21 cellular contexts compared by ENCODE assay signal in the genomic region with DNA sequence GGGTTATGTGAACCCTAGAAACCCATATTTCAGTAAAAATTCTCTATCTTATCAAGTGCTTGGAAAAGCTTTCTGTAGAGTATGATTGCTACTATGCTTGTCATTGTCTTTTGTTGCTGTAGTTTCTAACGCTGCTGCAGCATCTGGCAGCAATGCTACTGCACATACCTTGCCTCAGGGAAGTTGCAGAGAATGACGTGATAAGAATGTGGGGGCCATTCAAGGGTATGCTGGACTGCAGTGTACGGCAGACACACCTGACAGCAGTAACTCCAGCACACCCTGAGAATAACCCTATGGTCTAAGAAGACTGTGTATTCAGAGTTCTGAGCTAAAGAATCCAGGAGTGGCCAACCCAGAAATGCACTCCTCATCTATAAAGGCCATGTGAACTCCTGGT. TPM values are rescaled to one million over a fixed set of nuclear protein-coding genes. Genes with fewer than 3 reads are reported as not detected.
DNase-seq lines count a peak whose midpoint lies in the region; ATAC-seq, FAIRE-seq and TF ChIP-seq lines count a peak whose summit lies in the region.
"Had no signal": no experiment of that assay in that cellular context is flagged by ENCODE, and none has a peak within 500 bp of the region (broad histone marks: within the 10 kb centered on the region; RNA-seq: fewer than 3 reads in every experiment).

No MANE protein-coding gene starts in this region.

- peaks cover 24% of the 10 kb centered on the region for H3K36me3 Mint-ChIP-seq in mesothelial cell of epicardium

- CTCF ChIA-PET in HepG2 (lab: Yijun Ruan, JAX; ENCODE audit: low intra/inter-chr PET ratio, low total read pairs): no interaction called here

- H3K9me3 Mint-ChIP-seq in mesothelial cell of epicardium: peaks cover 17% of the 10 kb centered on the region
- H3K9me3 Mint-ChIP-seq: GM23338 had no signal

- no peaks in the 10 kb centered on the region for H3K9me3 ChIP-seq in HepG2 (ENCODE audit: low read length)
- no peaks in the 10 kb centered on the region for H3K9me3 ChIP-seq in right lobe of liver

- DNase-seq in HepG2 (ENCODE audit: low spot score) (no peak), right lobe of liver (no peak), epithelial cell of esophagus (ENCODE audit: low read depth) (peak; percentile 10), mesothelial cell of epicardium (ENCODE audit: low spot score in 2 of 2, unreplicated experiment in 2 of 2) (no peak), NCI-H345 treated with DMSO at 0.1 percent for 48 hours (lab: John Stamatoyannopoulos, UW; ENCODE audit: unreplicated experiment) (no peak), SK-N-DZ (ENCODE audit: low spot score) (no peak)
- no peak for DNase-seq in NK-92 treated with Interleukin-12 subunit alpha and Interleukin-12 subunit beta, amount 100 ng/mL, for 24 hours (lab: John Stamatoyannopoulos, UW)
- DNase-seq: 8988T; ACHN; Calu3; CD4-positive, CD25-positive, alpha-beta regulatory T cell; DMS 273 treated with DMSO at 0.1 percent for 48 hours; H7 had no signal

- H3K4me3 Mint-ChIP-seq in mesothelial cell of epicardium: no peak overlapping the region
- H3K4me3 Mint-ChIP-seq: CD4-positive, CD25-positive, alpha-beta regulatory T cell; GM23338 had no signal

- H3K4me2 ChIP-seq in HepG2 (ENCODE audit: low read depth, low read length): no peak overlapping the region
- H3K4me2 ChIP-seq: BLaER1 treated with 17β-estradiol and CSF1 and Interleukin-3, amounts not matched to agents 10 nM and 100 nM; GM23338 had no signal

- ATAC-seq in HepG2 (no peak; the same call in 1 of the 3 replicates), right lobe of liver (no peak), GM21737 (IDR thresholded peaks at IDR 0.05; ENCODE audit: unreplicated experiment) (no peak)
- ATAC-seq: GM23338 had no signal

- POLR2A ChIA-PET in HepG2 (lab: Yijun Ruan, JAX): no interaction called here

- H3K4me1 Mint-ChIP-seq in mesothelial cell of epicardium: peaks cover 12% of the 10 kb centered on the region
- H3K4me1 Mint-ChIP-seq: GM23338 had no signal

- H3K36me3 ChIP-seq in HepG2 (replicated peaks in 1 of 2; ENCODE audit: control insufficient read depth in 1 of 2, insufficient read depth in 2 of 2, low read length in 2 of 2): peaks cover 9 to 34% of the 10 kb centered on the region in 2 experiments
- peaks cover 5 to 41% (median 20%) of the 10 kb centered on the region in 4 donors for H3K36me3 ChIP-seq in right lobe of liver

- 93% methylated on average over 3 of the region's 3 CpGs for WGBS in HepG2 (ENCODE audit: low lambda C conversion rate)
- WGBS in right lobe of liver (ENCODE audit: insufficient coverage, low coverage, low lambda C conversion rate, missing lambda C conversion rate): 80% methylated on average over 2 of the region's 3 CpGs

- no peaks in the 10 kb centered on the region for H3K4me1 ChIP-seq in HepG2 (ENCODE audit: insufficient read depth, low read length)
- no peaks in the 10 kb centered on the region for H3K4me1 ChIP-seq in right lobe of liver

- TF ChIP-seq CTCF in HepG2 (CRISPR knock-in tag; IDR thresholded peaks at IDR 0.05) (no peak), right lobe of liver (IDR thresholded peaks at IDR 0.05) (no peak), epithelial cell of esophagus (IDR thresholded peaks at IDR 0.05; ENCODE audit: insufficient read depth, low read depth, low read length, missing control alignments) (no peak), mesothelial cell of epicardium (IDR thresholded peaks at IDR 0.05; ENCODE audit: unreplicated experiment) (no peak)

- no peak for FAIRE-seq in HepG2 (lab: Jason Lieb, UNC)
- FAIRE-seq: GM12878, GM18507 had no signal

- BruUV-seq in HepG2 (replicated peaks; lab: Mats Ljungman, UMichigan): no TSS peak

- no peak overlapping the region for H2AFZ ChIP-seq in HepG2 (ENCODE audit: low read length)
- H2AFZ ChIP-seq: GM23338 had no signal

- no peaks in the 10 kb centered on the region for H4K20me1 ChIP-seq in HepG2 (ENCODE audit: insufficient read depth, low read length)

- in situ Hi-C loops in HepG2 (cut with HindIII; ENCODE audit: extremely low pct_ligation_motif_present, low pct_unique_long_range_greater_than_20kb): no loop called here

- H3K4me3 ChIP-seq in HepG2 (replicated peaks in 1 of 3; ENCODE audit: insufficient read depth in 1 of 3, low read depth in 2 of 3, low read length in 3 of 3): no peak overlapping the region
- H3K4me3 ChIP-seq in right lobe of liver: no peak overlapping the region
- H3K4me3 ChIP-seq in epithelial cell of esophagus (ENCODE audit: low read length): no peak overlapping the region
- H3K4me3 ChIP-seq: BLaER1 treated with 17β-estradiol and CSF1 and Interleukin-3, amounts not matched to agents 10 nM and 100 nM; GM12878; GM23338 had no signal

- no peak overlapping the region for H3K9ac ChIP-seq in HepG2 (ENCODE audit: insufficient read depth, low read depth, low read length)
- H3K9ac ChIP-seq: BLaER1 treated with 17β-estradiol and CSF1 and Interleukin-3, amounts not matched to agents 10 nM and 100 nM had no signal

- no peak for TF ChIP-seq POLR2A in HepG2 (IDR thresholded peaks at IDR 0.05; ENCODE audit: insufficient read depth in 1 of 2, low read depth in 2 of 2, low read length in 2 of 2)
- TF ChIP-seq POLR2A in right lobe of liver (IDR thresholded peaks at IDR 0.05): no peak

- H3K27me3 ChIP-seq in HepG2 (ENCODE audit: control insufficient read depth in 1 of 2, insufficient read depth in 2 of 2, low read length in 2 of 2): no peaks in the 10 kb centered on the region
- no peaks in the 10 kb centered on the region for H3K27me3 ChIP-seq in right lobe of liver
- H3K27me3 ChIP-seq: BLaER1 treated with 17β-estradiol and CSF1 and Interleukin-3, amounts not matched to agents 10 nM and 100 nM had no signal

- no peak for TF ChIP-seq RAD21 in HepG2 (CRISPR knock-in tag; IDR thresholded peaks at IDR 0.05)

- H3K27me3 Mint-ChIP-seq in mesothelial cell of epicardium (ENCODE audit: low read depth): no peaks in the 10 kb centered on the region
- H3K27me3 Mint-ChIP-seq: CD4-positive, CD25-positive, alpha-beta regulatory T cell had no signal

- TF ChIP-seq EP300 in HepG2 (IDR thresholded peaks at IDR 0.05; ENCODE audit: low read depth in 2 of 2, low read length in 2 of 2) (no peak), HepG2 (CRISPR knock-in tag; IDR thresholded peaks at IDR 0.05; ENCODE audit: borderline replicate concordance) (no peak)

- H3K79me2 ChIP-seq in HepG2 (ENCODE audit: insufficient read depth, low read length): no peaks in the 10 kb centered on the region

- intact Hi-C loops in HepG2 (cut with micrococcal nuclease; ENCODE audit: unreplicated experiment) (no loop called here), right lobe of liver (cut with DNase I) (no loop called here)

- H3K27ac ChIP-seq in HepG2 (ENCODE audit: extremely low read length, insufficient read depth, low read length): no peak overlapping the region
- H3K27ac ChIP-seq in right lobe of liver: no peak overlapping the region
- H3K27ac ChIP-seq: BLaER1 treated with 17β-estradiol and CSF1 and Interleukin-3, amounts not matched to agents 10 nM and 100 nM; HL-60 had no signal

- peak overlapping the region; percentile 78 for H3K27ac Mint-ChIP-seq in mesothelial cell of epicardium
- H3K27ac Mint-ChIP-seq: GM23338 had no signal

RNA-seq across cellular contexts. Expression of gene TRIM4, which starts 20.5 kb away (rescaled TPM):
- total RNA-seq in HepG2 (2016; rRNA removed; fragmentation: Illumina TruSeq; extraction: Trizol) (21.7 and 25.1 TPM in 2 replicates), right lobe of liver (10 to 100 TPM; 13.3 to 22.6 (median 16.3) TPM), mesothelial cell of epicardium (13.1 to 14.1 TPM (median 13.6 TPM) in 3 replicates)
- 3.6 and 5.9 TPM in 2 replicates for total RNA-seq in HepG2 (2016; cell fraction: cytosol; rRNA removed; fragmentation: Illumina TruSeq; extraction: Trizol; ENCODE audit: low read depth)
- total RNA-seq in HepG2 (2016; cell fraction: insoluble cytoplasmic fraction; rRNA removed; fragmentation: Illumina TruSeq; extraction: Trizol): 20.7 and 23.0 TPM in 2 replicates
- 10.7 and 11.7 TPM in 2 replicates for total RNA-seq in HepG2 (2016; cell fraction: membrane; rRNA removed; fragmentation: Illumina TruSeq; extraction: Trizol)
- total RNA-seq in HepG2 (2016; cell fraction: nucleus; rRNA removed; fragmentation: Illumina TruSeq; extraction: Trizol): 19.6 and 21.5 TPM in 2 replicates
- polyA plus RNA-seq in HepG2 (2011; rRNA removed): 16.6 and 17.6 TPM in 2 replicates
- polyA plus RNA-seq in HepG2 (2011; cell fraction: cytosol; rRNA removed): 11.7 and 17.0 TPM in 2 replicates
- polyA plus RNA-seq in HepG2 (2011; cell fraction: nucleus; rRNA removed): 9.4 and 13.1 TPM in 2 replicates
- 21.3 and 24.1 TPM in 2 replicates for polyA plus RNA-seq in HepG2 (2012)
- 2.0 and 2.1 TPM in 2 replicates for polyA plus RNA-seq in HepG2 (2016; cell fraction: cytosol; fragmentation: Illumina TruSeq; extraction: Trizol; ENCODE audit: low read depth)
- polyA plus RNA-seq in HepG2 (2016; cell fraction: insoluble cytoplasmic fraction; fragmentation: Illumina TruSeq; extraction: Trizol; ENCODE audit: low read depth): 25.3 and 27.5 TPM in 2 replicates
- polyA plus RNA-seq in HepG2 (2016; cell fraction: membrane; fragmentation: Illumina TruSeq; extraction: Trizol; ENCODE audit: low read depth): 6.2 and 6.7 TPM in 2 replicates
- polyA plus RNA-seq in HepG2 (2016; cell fraction: nucleus; fragmentation: Illumina TruSeq; extraction: Trizol; ENCODE audit: insufficient read depth, low read depth): 19.5 and 22.6 TPM in 2 replicates
- polyA minus RNA-seq in HepG2 (2011; rRNA and poly(A)+ RNA removed; ENCODE audit: low replicate concordance): 9.2 and 24.1 TPM in 2 replicates
- 14.9 and 17.8 TPM in 2 replicates for polyA minus RNA-seq in HepG2 (2011; cell fraction: cytosol; rRNA and poly(A)+ RNA removed)
- polyA minus RNA-seq in HepG2 (2011; cell fraction: nucleus; rRNA and poly(A)+ RNA removed): 24.3 and 34.7 TPM in 2 replicates
- 15.9 and 26.8 TPM in 2 replicates for polyA plus RNA-seq in SK-N-DZ (2014; cell fraction: cytosol; rRNA removed)
- polyA plus RNA-seq in SK-N-DZ (2014; cell fraction: nucleus; rRNA removed): 21.7 and 24.5 TPM in 2 replicates

RNA-seq across cellular contexts. Expression of gene OR2AE1, which starts 22.0 kb away (rescaled TPM):
- not detected in 2 replicates for total RNA-seq in HepG2 (2016; rRNA removed; fragmentation: Illumina TruSeq; extraction: Trizol)
- total RNA-seq in HepG2 (2016; cell fraction: cytosol; rRNA removed; fragmentation: Illumina TruSeq; extraction: Trizol; ENCODE audit: low read depth): not detected in 2 replicates
- not detected in 2 replicates for total RNA-seq in HepG2 (2016; cell fraction: insoluble cytoplasmic fraction; rRNA removed; fragmentation: Illumina TruSeq; extraction: Trizol)
- not detected in 2 replicates for total RNA-seq in HepG2 (2016; cell fraction: membrane; rRNA removed; fragmentation: Illumina TruSeq; extraction: Trizol)
- total RNA-seq in HepG2 (2016; cell fraction: nucleus; rRNA removed; fragmentation: Illumina TruSeq; extraction: Trizol): not detected in 2 replicates
- polyA plus RNA-seq in HepG2 (2011; rRNA removed): 0.07 TPM in 1 of 2 replicates, not detected in the other
- not detected in 2 replicates for polyA plus RNA-seq in HepG2 (2011; cell fraction: cytosol; rRNA removed)
- 0.21 TPM in 1 of 2 replicates, not detected in the other for polyA plus RNA-seq in HepG2 (2011; cell fraction: nucleus; rRNA removed)
- not detected in 2 replicates for polyA plus RNA-seq in HepG2 (2012)
- polyA plus RNA-seq in HepG2 (2016; cell fraction: cytosol; fragmentation: Illumina TruSeq; extraction: Trizol; ENCODE audit: low read depth): not detected in 2 replicates
- not detected in 2 replicates for polyA plus RNA-seq in HepG2 (2016; cell fraction: insoluble cytoplasmic fraction; fragmentation: Illumina TruSeq; extraction: Trizol; ENCODE audit: low read depth)
- polyA plus RNA-seq in HepG2 (2016; cell fraction: membrane; fragmentation: Illumina TruSeq; extraction: Trizol; ENCODE audit: low read depth): not detected in 2 replicates
- polyA plus RNA-seq in HepG2 (2016; cell fraction: nucleus; fragmentation: Illumina TruSeq; extraction: Trizol; ENCODE audit: insufficient read depth, low read depth): not detected in 2 replicates
- 0.37 and 1.1 TPM in 2 replicates for polyA minus RNA-seq in HepG2 (2011; rRNA and poly(A)+ RNA removed; ENCODE audit: low replicate concordance)
- polyA minus RNA-seq in HepG2 (2011; cell fraction: cytosol; rRNA and poly(A)+ RNA removed): not detected in 2 replicates
- 0.90 and 1.4 TPM in 2 replicates for polyA minus RNA-seq in HepG2 (2011; cell fraction: nucleus; rRNA and poly(A)+ RNA removed)
- total RNA-seq in right lobe of liver: not detected
- total RNA-seq in mesothelial cell of epicardium: 0.20 to 0.63 TPM (median 0.24 TPM) in 3 replicates
- not detected in 2 replicates for polyA plus RNA-seq in SK-N-DZ (2014; cell fraction: cytosol; rRNA removed)
- not detected in 2 replicates for polyA plus RNA-seq in SK-N-DZ (2014; cell fraction: nucleus; rRNA removed)
- total RNA-seq: Calu3, Daoy, G401, GM23338, H7 had no signal
- polyA plus RNA-seq: CD4-positive, CD25-positive, alpha-beta regulatory T cell; GM23338 had no signal

RNA-seq across cellular contexts. Expression of gene GJC3, which starts 30.6 kb away (rescaled TPM):
- 0.66 and 0.75 TPM in 2 replicates for total RNA-seq in HepG2 (2016; rRNA removed; fragmentation: Illumina TruSeq; extraction: Trizol)
- 0.79 and 2.2 TPM in 2 replicates for total RNA-seq in HepG2 (2016; cell fraction: cytosol; rRNA removed; fragmentation: Illumina TruSeq; extraction: Trizol; ENCODE audit: low read depth)
- total RNA-seq in HepG2 (2016; cell fraction: insoluble cytoplasmic fraction; rRNA removed; fragmentation: Illumina TruSeq; extraction: Trizol): 0.95 TPM in 2 replicates
- 1.2 and 1.8 TPM in 2 replicates for total RNA-seq in HepG2 (2016; cell fraction: membrane; rRNA removed; fragmentation: Illumina TruSeq; extraction: Trizol)
- 0.34 TPM in 2 replicates for total RNA-seq in HepG2 (2016; cell fraction: nucleus; rRNA removed; fragmentation: Illumina TruSeq; extraction: Trizol)
- 1.4 TPM in 2 replicates for polyA plus RNA-seq in HepG2 (2011; rRNA removed)
- polyA plus RNA-seq in HepG2 (2011; cell fraction: cytosol; rRNA removed): 0.78 and 0.83 TPM in 2 replicates
- polyA plus RNA-seq in HepG2 (2011; cell fraction: nucleus; rRNA removed): 0.68 and 0.95 TPM in 2 replicates
- polyA plus RNA-seq in HepG2 (2012): 1.3 and 2.6 TPM in 2 replicates
- 2.0 and 2.1 TPM in 2 replicates for polyA plus RNA-seq in HepG2 (2016; cell fraction: cytosol; fragmentation: Illumina TruSeq; extraction: Trizol; ENCODE audit: low read depth)
- polyA plus RNA-seq in HepG2 (2016; cell fraction: insoluble cytoplasmic fraction; fragmentation: Illumina TruSeq; extraction: Trizol; ENCODE audit: low read depth): 0.50 and 0.83 TPM in 2 replicates
- 1.4 and 1.6 TPM in 2 replicates for polyA plus RNA-seq in HepG2 (2016; cell fraction: membrane; fragmentation: Illumina TruSeq; extraction: Trizol; ENCODE audit: low read depth)
- polyA plus RNA-seq in HepG2 (2016; cell fraction: nucleus; fragmentation: Illumina TruSeq; extraction: Trizol; ENCODE audit: insufficient read depth, low read depth): 0.88 and 0.89 TPM in 2 replicates
- 0.30 TPM in 1 of 2 replicates, not detected in the other for polyA minus RNA-seq in HepG2 (2011; rRNA and poly(A)+ RNA removed; ENCODE audit: low replicate concordance)
- not detected in 2 replicates for polyA minus RNA-seq in HepG2 (2011; cell fraction: cytosol; rRNA and poly(A)+ RNA removed)
- not detected in 2 replicates for polyA minus RNA-seq in HepG2 (2011; cell fraction: nucleus; rRNA and poly(A)+ RNA removed)
- total RNA-seq in right lobe of liver: under 1 TPM; 0.17 to 0.86 (median 0.44) TPM
- 0.27 to 0.54 TPM in 2 of 3 replicates, not detected in the other for total RNA-seq in mesothelial cell of epicardium
- 0.95 and 1.8 TPM in 2 replicates for polyA plus RNA-seq in SK-N-DZ (2014; cell fraction: cytosol; rRNA removed)
- 0.21 and 0.52 TPM in 2 replicates for polyA plus RNA-seq in SK-N-DZ (2014; cell fraction: nucleus; rRNA removed)
- total RNA-seq: Calu3, Daoy, G401 had no signal
